1 cellular context compared by ENCODE assay signal in the genomic region with DNA sequence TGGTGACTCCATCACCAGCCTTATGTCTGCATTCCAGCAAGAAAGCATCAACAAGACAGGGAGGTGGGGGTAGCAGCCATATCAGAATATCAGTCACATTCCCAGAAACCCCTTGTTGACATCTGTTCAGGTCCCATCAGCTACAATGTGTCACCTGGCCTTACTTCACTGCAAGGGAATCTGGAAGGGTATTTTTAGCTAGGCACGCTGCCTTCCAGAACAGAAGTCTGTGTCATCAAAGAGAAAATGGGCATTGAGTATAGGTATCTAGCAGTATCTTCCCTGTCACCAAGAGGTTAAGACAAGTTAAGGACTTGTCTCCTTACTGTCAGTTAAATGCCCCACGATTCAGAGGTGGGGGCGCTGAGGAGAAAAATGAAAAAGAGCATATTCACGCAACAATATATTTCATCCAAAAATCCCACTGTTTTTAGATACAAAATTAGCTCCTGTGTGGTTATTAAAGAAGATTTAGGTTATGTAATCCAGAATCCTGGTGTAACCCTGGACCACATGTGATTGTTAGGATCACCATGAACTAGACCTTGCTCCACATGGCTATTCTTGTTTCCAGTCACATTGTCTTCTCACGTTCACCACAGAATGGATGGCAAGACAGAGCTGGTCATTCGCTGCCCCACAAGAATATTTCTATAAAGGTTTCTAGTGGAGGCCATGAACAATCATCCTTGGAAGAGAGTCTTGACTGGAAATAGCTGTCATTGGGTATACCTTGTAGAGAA.
TF ChIP-seq lines count a peak whose summit lies in the region.

No MANE protein-coding gene starts in this region.

TF ChIP-seq in H1, 55 proteins besides CTCF, POLR2A, EP300 and RAD21:
- TF ChIP-seq, protein P1, sequence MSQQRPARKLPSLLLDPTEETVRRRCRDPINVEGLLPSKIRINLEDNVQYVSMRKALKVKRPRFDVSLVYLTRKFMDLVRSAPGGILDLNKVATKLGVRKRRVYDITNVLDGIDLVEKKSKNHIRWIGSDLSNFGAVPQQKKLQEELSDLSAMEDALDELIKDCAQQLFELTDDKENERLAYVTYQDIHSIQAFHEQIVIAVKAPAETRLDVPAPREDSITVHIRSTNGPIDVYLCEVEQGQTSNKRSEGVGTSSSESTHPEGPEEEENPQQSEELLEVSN (IDR thresholded peaks at IDR 0.05) = no peak
- TF ChIP-seq TBP (IDR thresholded peaks at IDR 0.05; ENCODE audit: low read depth, low read length) (no peak), CEBPB (IDR thresholded peaks at IDR 0.05; ENCODE audit: low read depth, low read length) (no peak), RXRA (IDR thresholded peaks at IDR 0.05; ENCODE audit: insufficient read depth, low read depth, low read length) (no peak), BRCA1 (IDR thresholded peaks at IDR 0.05; ENCODE audit: low read depth, low read length) (no peak), POLR2AphosphoS5 (IDR thresholded peaks at IDR 0.05; ENCODE audit: low read depth, low read length) (no peak), CBX5 (IDR thresholded peaks at IDR 0.05; ENCODE audit: low read depth, low read length) (no peak), POU5F1 (IDR thresholded peaks at IDR 0.05; ENCODE audit: low read depth, low read length) (no peak), GABPA (IDR thresholded peaks at IDR 0.05; ENCODE audit: borderline replicate concordance, insufficient read depth, low read length) (no peak)
